Comparison of ENCODE assay signal across 2 cellular contexts in the genomic region with DNA sequence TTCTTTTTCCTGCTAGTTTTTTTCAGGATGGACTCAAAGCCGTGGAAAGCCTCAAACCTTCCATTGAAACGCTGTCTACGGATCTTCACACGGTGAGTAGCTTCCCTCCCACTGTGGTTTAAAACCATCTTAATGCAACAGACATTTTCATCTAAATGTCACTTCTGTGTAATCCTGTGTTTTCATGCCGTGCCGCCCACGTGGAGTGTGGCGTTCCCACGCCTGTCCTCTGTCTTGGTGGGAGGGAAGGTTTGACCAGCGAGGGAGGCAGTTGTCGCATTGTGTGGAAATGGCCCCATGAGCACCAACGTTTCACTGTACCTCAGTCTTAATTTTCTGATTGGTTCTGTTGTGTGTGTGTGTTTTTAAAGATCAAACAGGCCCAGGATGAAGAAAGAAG.
TF ChIP-seq lines count a peak whose summit lies in the region.

No MANE protein-coding gene starts in this region.

TF ChIP-seq in HEK293, 187 proteins besides CTCF, POLR2A, EP300 and RAD21 (continued from another document):
- TF ChIP-seq ZNF274 (IDR thresholded peaks at IDR 0.05; ENCODE audit: low read length) (no peak), ZNF274 (tag by site-specific recombination; IDR thresholded peaks at IDR 0.05; ENCODE audit: borderline replicate concordance) (no peak)

TF ChIP-seq in HepG2, 621 proteins besides CTCF, POLR2A, EP300 and RAD21 (continued from another document):
- TF ChIP-seq, protein P1, sequence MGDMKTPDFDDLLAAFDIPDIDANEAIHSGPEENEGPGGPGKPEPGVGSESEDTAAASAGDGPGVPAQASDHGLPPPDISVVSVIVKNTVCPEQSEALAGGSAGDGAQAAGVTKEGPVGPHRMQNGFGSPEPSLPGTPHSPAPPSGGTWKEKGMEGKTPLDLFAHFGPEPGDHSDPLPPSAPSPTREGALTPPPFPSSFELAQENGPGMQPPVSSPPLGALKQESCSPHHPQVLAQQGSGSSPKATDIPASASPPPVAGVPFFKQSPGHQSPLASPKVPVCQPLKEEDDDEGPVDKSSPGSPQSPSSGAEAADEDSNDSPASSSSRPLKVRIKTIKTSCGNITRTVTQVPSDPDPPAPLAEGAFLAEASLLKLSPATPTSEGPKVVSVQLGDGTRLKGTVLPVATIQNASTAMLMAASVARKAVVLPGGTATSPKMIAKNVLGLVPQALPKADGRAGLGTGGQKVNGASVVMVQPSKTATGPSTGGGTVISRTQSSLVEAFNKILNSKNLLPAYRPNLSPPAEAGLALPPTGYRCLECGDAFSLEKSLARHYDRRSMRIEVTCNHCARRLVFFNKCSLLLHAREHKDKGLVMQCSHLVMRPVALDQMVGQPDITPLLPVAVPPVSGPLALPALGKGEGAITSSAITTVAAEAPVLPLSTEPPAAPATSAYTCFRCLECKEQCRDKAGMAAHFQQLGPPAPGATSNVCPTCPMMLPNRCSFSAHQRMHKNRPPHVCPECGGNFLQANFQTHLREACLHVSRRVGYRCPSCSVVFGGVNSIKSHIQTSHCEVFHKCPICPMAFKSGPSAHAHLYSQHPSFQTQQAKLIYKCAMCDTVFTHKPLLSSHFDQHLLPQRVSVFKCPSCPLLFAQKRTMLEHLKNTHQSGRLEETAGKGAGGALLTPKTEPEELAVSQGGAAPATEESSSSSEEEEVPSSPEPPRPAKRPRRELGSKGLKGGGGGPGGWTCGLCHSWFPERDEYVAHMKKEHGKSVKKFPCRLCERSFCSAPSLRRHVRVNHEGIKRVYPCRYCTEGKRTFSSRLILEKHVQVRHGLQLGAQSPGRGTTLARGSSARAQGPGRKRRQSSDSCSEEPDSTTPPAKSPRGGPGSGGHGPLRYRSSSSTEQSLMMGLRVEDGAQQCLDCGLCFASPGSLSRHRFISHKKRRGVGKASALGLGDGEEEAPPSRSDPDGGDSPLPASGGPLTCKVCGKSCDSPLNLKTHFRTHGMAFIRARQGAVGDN (CRISPR knock-in tag; IDR thresholded peaks at IDR 0.05): peak; percentile 44; the same call in 1 of the 2 replicates
- no peak for TF ChIP-seq CCAR2 (optimal IDR thresholded peaks at IDR 0.05; ENCODE audit: low read depth, low read length)
- peak; percentile 55; the same call in 1 of the 2 replicates for TF ChIP-seq ZNF605 (CRISPR knock-in tag; IDR thresholded peaks at IDR 0.05)
- TF ChIP-seq GABPB1 (CRISPR knock-in tag; IDR thresholded peaks at IDR 0.05): no peak
- 0 out of 2 replicates have a peak, but pooled peaks have one; percentile 42 for TF ChIP-seq GZF1 (CRISPR knock-in tag; IDR thresholded peaks at IDR 0.05)
- TF ChIP-seq ZBTB38 (CRISPR knock-in tag; IDR thresholded peaks at IDR 0.05): peak; percentile 70
- 0 out of 2 replicates have a peak, but pooled peaks have one; percentile 9 for TF ChIP-seq ZNF598 (CRISPR knock-in tag; IDR thresholded peaks at IDR 0.05; ENCODE audit: borderline replicate concordance)
- TF ChIP-seq ZBTB7A (CRISPR knock-in tag; IDR thresholded peaks at IDR 0.05): no peak
